20 cellular contexts compared by ENCODE assay signal in genomic region chr9:92759446-92759845, GRCh38. TPM values are rescaled to one million over a fixed set of nuclear protein-coding genes. Genes with fewer than 3 reads are reported as not detected.
A peak's percentile ranks its signal among the peaks of the same experiment; 100 is the strongest.
DNase-seq lines count a peak whose midpoint lies in the region; ATAC-seq and TF ChIP-seq lines count a peak whose summit lies in the region.
"Had no signal": no experiment of that assay in that cellular context is flagged by ENCODE, and none has a peak within 500 bp of the region (broad histone marks: within the 10 kb centered on the region; RNA-seq: fewer than 3 reads in every experiment).

No MANE protein-coding gene starts in this region.

- no peak overlapping the region for H2BK15ac ChIP-seq in mesendoderm (replicated peaks; ENCODE audit: low read depth)

- H3K9me2 ChIP-seq in GM23338 (ENCODE audit: insufficient read depth): no peaks in the 10 kb centered on the region

- POLR2A ChIA-PET in activated CD8-positive, alpha-beta T cell treated with anti-CD3 and anti-CD28 coated beads for 36 hours (lab: Charles Lee): no interaction called here
- POLR2A ChIA-PET in activated CD8-positive, alpha-beta T cell treated with anti-CD3 and anti-CD28 coated beads, Interleukin-2, amount 10 ng/mL, durations not matched to agents 7 days and 5 days (lab: Charles Lee): no interaction called here
- POLR2A ChIA-PET in RWPE1 (lab: Yijun Ruan, JAX; ENCODE audit: low non-redundant PET): no interaction called here

- peaks cover 71% of the 10 kb centered on the region for H3K79me2 ChIP-seq in mesendoderm (ENCODE audit: control insufficient read depth, insufficient read depth, low read length)
- H3K79me2 ChIP-seq in GM23338 (replicated peaks; ENCODE audit: insufficient read depth): peaks cover 96% of the 10 kb centered on the region

- no peaks in the 10 kb centered on the region for H3K36me3 ChIP-seq in mesendoderm (ENCODE audit: control insufficient read depth, insufficient read depth, low read length)
- no peaks in the 10 kb centered on the region for H3K36me3 ChIP-seq in GM23338 (ENCODE audit: insufficient read depth)
- H3K36me3 ChIP-seq: right lobe of liver, upper lobe of left lung had no signal

- no peaks in the 10 kb centered on the region for H3K27me3 Mint-ChIP-seq in activated CD8-positive, alpha-beta T cell treated with anti-CD3 and anti-CD28 coated beads for 36 hours
- no peaks in the 10 kb centered on the region for H3K27me3 Mint-ChIP-seq in activated CD8-positive, alpha-beta T cell treated with anti-CD3 and anti-CD28 coated beads, Interleukin-2, amount 10 ng/mL, durations not matched to agents 7 days and 5 days (ENCODE audit: low read depth)
- no peaks in the 10 kb centered on the region for H3K27me3 Mint-ChIP-seq in stimulated activated memory B cell treated with anti-CD40 and anti-IgM and Interleukin-4, amounts not matched to agents 10 μg/mL and 1 μg/mL and 100 μg/mL, for 72 hours
- peaks cover 17% of the 10 kb centered on the region for H3K27me3 Mint-ChIP-seq in GM23338 (ENCODE audit: insufficient read depth, low read depth, poor library complexity)

- no peak overlapping the region for H3K9ac ChIP-seq in mesendoderm (ENCODE audit: low read length)
- H3K9ac ChIP-seq: parathyroid adenoma had no signal

- H2BK5ac ChIP-seq in mesendoderm (ENCODE audit: low read length): no peak overlapping the region

- no peak for TF ChIP-seq CTCF in activated CD8-positive, alpha-beta T cell treated with anti-CD3 and anti-CD28 coated beads for 36 hours (IDR thresholded peaks at IDR 0.05)
- TF ChIP-seq CTCF in RWPE1 (conservative IDR thresholded peaks at IDR 0.05; ENCODE audit: low read depth): no peak
- TF ChIP-seq CTCF in GM23338 (conservative IDR thresholded peaks at IDR 0.05; ENCODE audit: low read depth in 2 of 2): no peak

- H3K4me2 ChIP-seq in mesendoderm (ENCODE audit: low read length) (no peak overlapping the region), GM23338 (no peak overlapping the region)

- peak overlapping the region; percentile 49 for H3K56ac ChIP-seq in mesendoderm (ENCODE audit: low read length)

- H3K27ac Mint-ChIP-seq in activated CD8-positive, alpha-beta T cell treated with anti-CD3 and anti-CD28 coated beads for 36 hours: peak overlapping the region; percentile 25
- H3K27ac Mint-ChIP-seq in activated CD8-positive, alpha-beta T cell treated with anti-CD3 and anti-CD28 coated beads, Interleukin-2, amount 10 ng/mL, durations not matched to agents 7 days and 5 days: no peak overlapping the region
- peak overlapping the region; percentile 53 for H3K27ac Mint-ChIP-seq in stimulated activated memory B cell treated with anti-CD40 and anti-IgM and Interleukin-4, amounts not matched to agents 10 μg/mL and 1 μg/mL and 100 μg/mL, for 72 hours
- H3K27ac Mint-ChIP-seq in GM23338: no peak overlapping the region
- H3K27ac Mint-ChIP-seq: nephron had no signal

- H3K23ac ChIP-seq in mesendoderm (ENCODE audit: low read length): no peak overlapping the region

- no peak overlapping the region for H4K5ac ChIP-seq in mesendoderm (ENCODE audit: low read length)

- peaks cover 10% of the 10 kb centered on the region for H3K36me3 Mint-ChIP-seq in activated CD8-positive, alpha-beta T cell treated with anti-CD3 and anti-CD28 coated beads for 36 hours (ENCODE audit: low read depth)
- peaks cover 17% of the 10 kb centered on the region for H3K36me3 Mint-ChIP-seq in activated CD8-positive, alpha-beta T cell treated with anti-CD3 and anti-CD28 coated beads, Interleukin-2, amount 10 ng/mL, durations not matched to agents 7 days and 5 days (ENCODE audit: low read depth)
- H3K36me3 Mint-ChIP-seq in stimulated activated memory B cell treated with anti-CD40 and anti-IgM and Interleukin-4, amounts not matched to agents 10 μg/mL and 1 μg/mL and 100 μg/mL, for 72 hours: peaks cover 11% of the 10 kb centered on the region
- H3K36me3 Mint-ChIP-seq in GM23338 (ENCODE audit: low read depth): no peaks in the 10 kb centered on the region; the same call in 2 of the 3 replicates

- H4K20me1 ChIP-seq in GM23338 (replicated peaks; ENCODE audit: insufficient read depth): peaks cover 41% of the 10 kb centered on the region

- WGBS in mesendoderm (ENCODE audit: extremely low coverage, insufficient coverage, low lambda C conversion rate): no CpG with 5 or more reads among the region's 2 CpGs

- peaks cover 9% of the 10 kb centered on the region for H3K9me3 Mint-ChIP-seq in activated CD8-positive, alpha-beta T cell treated with anti-CD3 and anti-CD28 coated beads for 36 hours
- peaks cover 6% of the 10 kb centered on the region for H3K9me3 Mint-ChIP-seq in activated CD8-positive, alpha-beta T cell treated with anti-CD3 and anti-CD28 coated beads, Interleukin-2, amount 10 ng/mL, durations not matched to agents 7 days and 5 days (ENCODE audit: insufficient read depth)
- H3K9me3 Mint-ChIP-seq in stimulated activated memory B cell treated with anti-CD40 and anti-IgM and Interleukin-4, amounts not matched to agents 10 μg/mL and 1 μg/mL and 100 μg/mL, for 72 hours: peaks cover 4% of the 10 kb centered on the region
- H3K9me3 Mint-ChIP-seq in GM23338: no peaks in the 10 kb centered on the region; the same call in 2 of the 3 replicates

- H3K4me1 ChIP-seq in mesendoderm (ENCODE audit: control insufficient read depth, low read depth, low read length): peaks cover 15% of the 10 kb centered on the region
- H3K4me1 ChIP-seq in GM23338 (ENCODE audit: insufficient read depth): peaks cover 22% of the 10 kb centered on the region

- no peak overlapping the region for H3K18ac ChIP-seq in mesendoderm (ENCODE audit: low read length)

- no peaks in the 10 kb centered on the region for H3F3A ChIP-seq in GM23338 (replicated peaks; ENCODE audit: low read depth)

- H4K8ac ChIP-seq in mesendoderm (ENCODE audit: low read depth, low read length): no peak overlapping the region

- no peak overlapping the region for H2BK120ac ChIP-seq in mesendoderm (ENCODE audit: low read depth, low read length)

- H2AK5ac ChIP-seq in mesendoderm (ENCODE audit: low read length): no peak overlapping the region

- H3K27me3 ChIP-seq in mesendoderm (ENCODE audit: insufficient read depth, low read length, poor library complexity): no peaks in the 10 kb centered on the region
- H3K27me3 ChIP-seq in GM23338 (ENCODE audit: insufficient read depth): no peaks in the 10 kb centered on the region
- H3K27me3 ChIP-seq: heart left ventricle, right lobe of liver, upper lobe of left lung had no signal

- intact Hi-C loops in activated CD8-positive, alpha-beta T cell treated with anti-CD3 and anti-CD28 coated beads for 36 hours (cut with micrococcal nuclease): no loop called here

- CTCF ChIA-PET in activated CD8-positive, alpha-beta T cell treated with anti-CD3 and anti-CD28 coated beads for 36 hours (lab: Charles Lee): interaction anchor here (2.0 kb wide), 1 partner anchor 30 kb away, joined by 6 read pairs; no protein-coding TSS in a partner anchor
- CTCF ChIA-PET in activated CD8-positive, alpha-beta T cell treated with anti-CD3 and anti-CD28 coated beads, Interleukin-2, amount 10 ng/mL, durations not matched to agents 7 days and 5 days (lab: Charles Lee): interaction anchor here (0.7 to 1.8 kb wide), 3 partner anchors 32 to 56 kb away, joined by 3 to 7 read pairs (median 5); no protein-coding TSS in a partner anchor
- CTCF ChIA-PET in RWPE1 (lab: Yijun Ruan, JAX): interaction anchor here (0.6 to 1.6 kb wide), 2 partner anchors 8 to 43 kb away, joined by 3 to 5 read pairs; no protein-coding TSS in a partner anchor

- ATAC-seq in activated CD8-positive, alpha-beta T cell treated with anti-CD3 and anti-CD28 coated beads for 36 hours: no peak
- no peak for ATAC-seq in activated CD8-positive, alpha-beta T cell treated with anti-CD3 and anti-CD28 coated beads, Interleukin-2, amount 10 ng/mL, durations not matched to agents 7 days and 5 days
- no peak for ATAC-seq in stimulated activated memory B cell treated with anti-CD40 and anti-IgM and Interleukin-4, amounts not matched to agents 10 μg/mL and 1 μg/mL and 100 μg/mL, for 72 hours
- ATAC-seq in HG03378 (IDR thresholded peaks at IDR 0.05; ENCODE audit: unreplicated experiment): no peak
- ATAC-seq in GM23338: no peak

- no peak overlapping the region for H3K4me3 ChIP-seq in mesendoderm (ENCODE audit: low read length)
- no peak overlapping the region for H3K4me3 ChIP-seq in GM23338
- H3K4me3 ChIP-seq: heart left ventricle, right lobe of liver, upper lobe of left lung had no signal

- no peak overlapping the region for H2AFZ ChIP-seq in GM23338
- H2AFZ ChIP-seq: parathyroid adenoma had no signal

- H3K4me1 Mint-ChIP-seq in activated CD8-positive, alpha-beta T cell treated with anti-CD3 and anti-CD28 coated beads for 36 hours (ENCODE audit: low read depth): peaks cover 51% of the 10 kb centered on the region
- H3K4me1 Mint-ChIP-seq in activated CD8-positive, alpha-beta T cell treated with anti-CD3 and anti-CD28 coated beads, Interleukin-2, amount 10 ng/mL, durations not matched to agents 7 days and 5 days (ENCODE audit: low read depth): peaks cover 40% of the 10 kb centered on the region
- H3K4me1 Mint-ChIP-seq in stimulated activated memory B cell treated with anti-CD40 and anti-IgM and Interleukin-4, amounts not matched to agents 10 μg/mL and 1 μg/mL and 100 μg/mL, for 72 hours: peaks cover 57% of the 10 kb centered on the region
- H3K4me1 Mint-ChIP-seq in GM23338: peaks cover 50% of the 10 kb centered on the region

- no peak for DNase-seq in activated CD8-positive, alpha-beta T cell treated with anti-CD3 and anti-CD28 coated beads for 36 hours
- DNase-seq in activated CD8-positive, alpha-beta T cell treated with anti-CD3 and anti-CD28 coated beads, Interleukin-2, amount 10 ng/mL, durations not matched to agents 7 days and 5 days: no peak
- DNase-seq in RWPE1 (ENCODE audit: low spot score) (no peak), mesendoderm (no peak), NCI-H2081 (lab: John Stamatoyannopoulos, UW) (no peak), GM23338 (ENCODE audit: low spot score) (no peak)
- DNase-seq: 8988T; activated CD4-positive, alpha-beta T cell treated with anti-CD3 and anti-CD28 coated beads, Interleukin-2, amount 50 U/mL, for 4 hours; activated effector memory CD4-positive, alpha-beta T cell treated with Interleukin-2 at 50 U/mL for 16 hours; DND-41; IMR-90; NCI-H2029 treated with DMSO at 0.1 percent for 48 hours; T1000 had no signal

- H3K79me1 ChIP-seq in mesendoderm (ENCODE audit: low read length): peaks cover 44% of the 10 kb centered on the region

- H3K4ac ChIP-seq in mesendoderm (ENCODE audit: low read depth, low read length): no peak overlapping the region

- no peak overlapping the region for H3K4me3 Mint-ChIP-seq in activated CD8-positive, alpha-beta T cell treated with anti-CD3 and anti-CD28 coated beads for 36 hours
- no peak overlapping the region for H3K4me3 Mint-ChIP-seq in activated CD8-positive, alpha-beta T cell treated with anti-CD3 and anti-CD28 coated beads, Interleukin-2, amount 10 ng/mL, durations not matched to agents 7 days and 5 days
- H3K4me3 Mint-ChIP-seq in stimulated activated memory B cell treated with anti-CD40 and anti-IgM and Interleukin-4, amounts not matched to agents 10 μg/mL and 1 μg/mL and 100 μg/mL, for 72 hours: no peak overlapping the region
- no peak overlapping the region for H3K4me3 Mint-ChIP-seq in GM23338

- peak overlapping the region; percentile 81 for H3K27ac ChIP-seq in RWPE1
- H3K27ac ChIP-seq in mesendoderm (ENCODE audit: low read depth, low read length): no peak overlapping the region
- no peak overlapping the region for H3K27ac ChIP-seq in GM23338 (ENCODE audit: low read depth)
- H3K27ac ChIP-seq: parathyroid adenoma, right lobe of liver had no signal

RNA-seq across cellular contexts. Expression of gene BICD2, which starts 5.2 kb away (rescaled TPM):
- 10 to 100 TPM; 14.2 to 16.8 TPM for total RNA-seq in activated CD8-positive, alpha-beta T cell treated with anti-CD3 and anti-CD28 coated beads for 36 hours
- total RNA-seq in activated CD8-positive, alpha-beta T cell treated with anti-CD3 and anti-CD28 coated beads, Interleukin-2, amount 10 ng/mL, durations not matched to agents 7 days and 5 days: 10 to 100 TPM; 31.9 to 32.5 TPM
- polyA plus RNA-seq in mesendoderm (2013, experiment 1 of 2): 10.9 TPM
- 11.3 TPM for polyA plus RNA-seq in mesendoderm (2013, experiment 2 of 2)
- 34.3 and 38.1 TPM in 2 replicates for total RNA-seq in GM23338 (2014; rRNA removed; shearing (Covaris generic))
- polyA plus RNA-seq in GM23338 (2016; fragmentation: Nextera tagmentation; extraction: Ambion mirVana): 8.7 and 9.6 TPM in 2 replicates

Comparison
In these comparisons a context has a peak if more than half of its experiments do, and no peak if none do; other contexts are left out.
1. H3K27ac Mint-ChIP-seq: peak in activated CD8-positive, alpha-beta T cell treated with anti-CD3 and anti-CD28 coated beads for 36 hours (single experiment) and stimulated activated memory B cell treated with anti-CD40 and anti-IgM and Interleukin-4, amounts not matched to agents 10 μg/mL and 1 μg/mL and 100 μg/mL, for 72 hours (single experiment); none in activated CD8-positive, alpha-beta T cell treated with anti-CD3 and anti-CD28 coated beads, Interleukin-2, amount 10 ng/mL, durations not matched to agents 7 days and 5 days (single experiment) and GM23338 (single experiment).